Comparison of ENCODE assay signal across 8 cellular contexts in the genomic region with DNA sequence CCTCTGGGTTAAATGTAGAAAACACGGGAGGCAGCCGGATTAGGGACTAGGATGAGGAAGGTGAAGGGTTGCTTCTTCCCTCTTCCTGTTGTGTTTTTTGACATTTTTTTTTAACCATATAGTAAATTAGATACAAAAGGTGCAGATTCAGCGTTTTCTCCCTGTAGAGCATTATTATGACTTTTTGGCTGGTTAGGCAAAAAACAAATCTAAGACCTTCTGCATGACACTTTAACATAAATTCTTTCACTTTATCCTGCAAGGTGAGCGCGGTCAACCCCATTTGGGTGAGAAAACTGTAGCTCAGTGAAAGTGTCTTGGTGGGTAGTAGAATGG. TPM values are rescaled to one million over a fixed set of nuclear protein-coding genes. Genes with fewer than 3 reads are reported as not detected.
DNase-seq lines count a peak whose midpoint lies in the region; ATAC-seq and TF ChIP-seq lines count a peak whose summit lies in the region.

No MANE protein-coding gene starts in this region.

- H3K4me3 Mint-ChIP-seq in brain = peak overlapping the region; percentile 88 to 96 (median 91)

- H3K4me3 ChIP-seq in right atrium auricular region (peak overlapping the region; percentile 54 to 67), muscle layer of duodenum (ENCODE audit: low read depth in 1 of 2, low read length in 2 of 2) (peak overlapping the region; percentile 61 to 91), aorta (ENCODE audit: low read length in 2 of 2) (peak overlapping the region; percentile 75 to 91)

- intact Hi-C loops in Right ventricle myocardium inferior (cut with DNase I) (no loop called here), aorta (cut with DNase I) (no loop called here)

- peaks cover 37% of the 10 kb centered on the region for H3K27me3 Mint-ChIP-seq in brain

- H3K36me3 Mint-ChIP-seq in brain = no peaks in the 10 kb centered on the region

- H3K9me3 Mint-ChIP-seq in brain = no peaks in the 10 kb centered on the region

- ATAC-seq in Right ventricle myocardium inferior = no peak
- ATAC-seq in aorta (ENCODE audit: low FRiP score) = no peak
- ATAC-seq in HG02884 (IDR thresholded peaks at IDR 0.05; ENCODE audit: unreplicated experiment) = no peak

- DNase-seq in right atrium auricular region (ENCODE audit: low spot score) (no peak), Right ventricle myocardium inferior (ENCODE audit: missing footprints) (no peak), aorta (no peak), GM20000 (ENCODE audit: low spot score) (no peak), NCI-H1694 treated with DMSO at 0.1 percent for 48 hours (lab: John Stamatoyannopoulos, UW) (no peak)

- H3K27ac ChIP-seq in right atrium auricular region = peak overlapping the region in 1 of 2 donors; percentile 80
- H3K27ac ChIP-seq in muscle layer of duodenum (ENCODE audit: low read length) = no peak overlapping the region
- H3K27ac ChIP-seq in aorta (ENCODE audit: low read depth in 1 of 2, low read length in 2 of 2) = no peak overlapping the region

- 38 to 49% methylated on average over 5 of the region's 5 CpGs for WGBS in aorta, 2 donors

- TF ChIP-seq CTCF in right atrium auricular region (IDR thresholded peaks at IDR 0.05) (no peak), brain (conservative IDR thresholded peaks at IDR 0.05) (no peak), GM20000 (IDR thresholded peaks at IDR 0.05; ENCODE audit: extremely low read depth, missing control alignments) (no peak)

- peak overlapping the region in 3 of 5 experiments; percentile 31 to 84 (median 77) for H3K27ac Mint-ChIP-seq in brain

- H3K4me1 ChIP-seq in right atrium auricular region (peaks cover 0 to 8% of the 10 kb centered on the region in 2 donors), muscle layer of duodenum (ENCODE audit: control insufficient read depth in 1 of 2, insufficient read depth in 2 of 2, low read length in 2 of 2) (peaks cover 0 to 17% of the 10 kb centered on the region in 2 donors), aorta (ENCODE audit: control insufficient read depth in 1 of 2, insufficient read depth in 2 of 2, low read length in 2 of 2) (no peaks in the 10 kb centered on the region)

- H3K27me3 ChIP-seq in right atrium auricular region (no peaks in the 10 kb centered on the region), muscle layer of duodenum (ENCODE audit: low read depth, low read length) (peaks cover 11% of the 10 kb centered on the region), aorta (ENCODE audit: control insufficient read depth in 1 of 2, insufficient read depth in 2 of 2, low read length in 1 of 2) (no peaks in the 10 kb centered on the region)

- H3K9me3 ChIP-seq in right atrium auricular region = no peaks in the 10 kb centered on the region
- no peaks in the 10 kb centered on the region for H3K9me3 ChIP-seq in muscle layer of duodenum (ENCODE audit: control insufficient read depth in 1 of 2, low read length in 2 of 2)
- no peaks in the 10 kb centered on the region for H3K9me3 ChIP-seq in aorta (ENCODE audit: control insufficient read depth, low read length)

- H3K36me3 ChIP-seq in right atrium auricular region (no peaks in the 10 kb centered on the region), muscle layer of duodenum (ENCODE audit: control insufficient read depth in 1 of 2, insufficient read depth in 2 of 2, low read length in 2 of 2) (no peaks in the 10 kb centered on the region), aorta (ENCODE audit: control insufficient read depth in 1 of 2, insufficient read depth in 2 of 2, low read length in 1 of 2) (no peaks in the 10 kb centered on the region)

- H3K4me1 Mint-ChIP-seq in brain = peaks cover 45% of the 10 kb centered on the region

RNA-seq across cellular contexts. Expression of gene SLC16A10, which starts 1.3 kb away (rescaled TPM):
- 10 to 100 TPM; 10.3 to 18.5 TPM for total RNA-seq in right atrium auricular region
- total RNA-seq in Right ventricle myocardium inferior = 12.1 TPM
- 1.6 TPM for polyA plus RNA-seq in brain (ENCODE audit: insufficient read depth, low read depth, low replicate concordance)
- 10 to 100 TPM; 12.2 to 13.1 TPM for total RNA-seq in aorta
- 1 to 10 TPM in 1 of 2 donors, under 1 TPM in 1; 0.05 to 5.8 TPM for polyA plus RNA-seq in aorta
